ENCODE assay signal across 13 cellular contexts in the genomic region with DNA sequence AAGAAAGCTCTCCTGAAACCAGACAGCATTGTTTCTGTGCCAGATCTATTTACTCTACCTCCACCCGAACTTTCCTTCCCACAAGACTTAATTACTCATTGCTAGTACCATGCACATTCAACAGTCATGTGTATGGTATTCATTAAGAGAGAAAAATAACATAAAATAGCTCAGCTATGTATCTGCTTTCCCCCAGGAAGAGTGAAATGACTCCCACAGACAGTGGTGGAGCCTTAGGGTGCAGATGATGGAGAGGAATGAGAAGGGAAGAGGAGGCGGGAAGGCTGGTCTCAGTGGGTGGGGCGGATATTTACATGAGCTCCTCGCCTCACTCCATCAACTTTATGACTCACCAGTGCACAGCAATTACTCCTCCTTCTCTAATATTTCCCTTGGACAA.
DNase-seq lines count a peak whose midpoint lies in the region; ATAC-seq, FAIRE-seq and TF ChIP-seq lines count a peak whose summit lies in the region.
"Had no signal": no experiment of that assay in that cellular context is flagged by ENCODE, and none has a peak within 500 bp of the region (broad histone marks: within the 10 kb centered on the region; RNA-seq: fewer than 3 reads in every experiment).

No MANE protein-coding gene starts in this region.

- H3K27me3 Mint-ChIP-seq in type B pancreatic cell: no peaks in the 10 kb centered on the region

- H3K36me3 Mint-ChIP-seq in type B pancreatic cell: no peaks in the 10 kb centered on the region

- H3K27ac Mint-ChIP-seq in type B pancreatic cell: peak overlapping the region; percentile 58
- H3K27ac Mint-ChIP-seq: B cell had no signal

- 49 to 54% methylated on average over 4 of the region's 4 CpGs for WGBS in pancreas, 2 donors

- ATAC-seq in pancreas: no peak
- ATAC-seq: right cardiac atrium had no signal

- intact Hi-C loops in pancreas (cut with DNase I): no loop called here

- peaks cover 19% of the 10 kb centered on the region for H3K4me1 Mint-ChIP-seq in type B pancreatic cell (ENCODE audit: unreplicated experiment)
- H3K4me1 Mint-ChIP-seq: B cell had no signal

- H3K4me3 Mint-ChIP-seq in type B pancreatic cell: peak overlapping the region; percentile 11
- H3K4me3 Mint-ChIP-seq: B cell had no signal

- H3K4me3 ChIP-seq in fibroblast of pulmonary artery (replicated peaks; ENCODE audit: low read depth, low read length) (no peak overlapping the region), pancreas (no peak overlapping the region)

- peaks cover 10% of the 10 kb centered on the region for H3K9me3 Mint-ChIP-seq in type B pancreatic cell

- FAIRE-seq in RCC 7860 (lab: Jason Lieb, UNC) (peak; percentile 72), pancreas (lab: Jason Lieb, UNC) (no peak)

- DNase-seq in NCI-H345 treated with DMSO at 0.1 percent for 48 hours (lab: John Stamatoyannopoulos, UW; ENCODE audit: unreplicated experiment) (peak; percentile 46), NCI-H345 (lab: John Stamatoyannopoulos, UW) (no peak), RCC 7860 (ENCODE audit: low spot score) (peak; percentile 70), fibroblast of pulmonary artery (ENCODE audit: low read depth) (peak; percentile 50), type B pancreatic cell (ENCODE audit: extremely low spot score, unreplicated experiment) (no peak), pancreas (no peak), KBM-7 (no peak), cerebellar nuclear complex (lab: John Stamatoyannopoulos, UW) (no peak)
- DNase-seq: dermis blood vessel endothelial cell, NCI-H1436 treated with DMSO at 0.1 percent for 48 hours, right cardiac atrium, T-helper 1 cell had no signal

- TF ChIP-seq CTCF in fibroblast of pulmonary artery (IDR thresholded peaks at IDR 0.05; ENCODE audit: low read length, missing control alignments): no peak
- TF ChIP-seq CTCF in type B pancreatic cell (conservative IDR thresholded peaks at IDR 0.05): no peak
- no peak for TF ChIP-seq CTCF in pancreas (IDR thresholded peaks at IDR 0.05)

- H3K27ac ChIP-seq in pancreas: no peak overlapping the region

- no peaks in the 10 kb centered on the region for H3K27me3 ChIP-seq in pancreas

- H3K4me1 ChIP-seq in pancreas: no peaks in the 10 kb centered on the region

- H3K9me3 ChIP-seq in pancreas: no peaks in the 10 kb centered on the region

- in situ Hi-C loops in KBM-7 (cut with MboI; ENCODE audit: low pct_unique_long_range_greater_than_20kb, low sequenced_read_pairs): no loop called here

- no peaks in the 10 kb centered on the region for H3K36me3 ChIP-seq in pancreas

Comparison
In these comparisons a context has a peak if more than half of its experiments do, and no peak if none do; other contexts are left out.
1. DNase-seq: peak in NCI-H345 treated with DMSO at 0.1 percent for 48 hours (single experiment), RCC 7860 (single experiment) and fibroblast of pulmonary artery (single experiment); none in NCI-H345 (single experiment), type B pancreatic cell (single experiment), pancreas (0 of 6), KBM-7 (single experiment) and cerebellar nuclear complex (0 of 2).